Comparison of ENCODE assay signal across 8 cellular contexts in the genomic region with DNA sequence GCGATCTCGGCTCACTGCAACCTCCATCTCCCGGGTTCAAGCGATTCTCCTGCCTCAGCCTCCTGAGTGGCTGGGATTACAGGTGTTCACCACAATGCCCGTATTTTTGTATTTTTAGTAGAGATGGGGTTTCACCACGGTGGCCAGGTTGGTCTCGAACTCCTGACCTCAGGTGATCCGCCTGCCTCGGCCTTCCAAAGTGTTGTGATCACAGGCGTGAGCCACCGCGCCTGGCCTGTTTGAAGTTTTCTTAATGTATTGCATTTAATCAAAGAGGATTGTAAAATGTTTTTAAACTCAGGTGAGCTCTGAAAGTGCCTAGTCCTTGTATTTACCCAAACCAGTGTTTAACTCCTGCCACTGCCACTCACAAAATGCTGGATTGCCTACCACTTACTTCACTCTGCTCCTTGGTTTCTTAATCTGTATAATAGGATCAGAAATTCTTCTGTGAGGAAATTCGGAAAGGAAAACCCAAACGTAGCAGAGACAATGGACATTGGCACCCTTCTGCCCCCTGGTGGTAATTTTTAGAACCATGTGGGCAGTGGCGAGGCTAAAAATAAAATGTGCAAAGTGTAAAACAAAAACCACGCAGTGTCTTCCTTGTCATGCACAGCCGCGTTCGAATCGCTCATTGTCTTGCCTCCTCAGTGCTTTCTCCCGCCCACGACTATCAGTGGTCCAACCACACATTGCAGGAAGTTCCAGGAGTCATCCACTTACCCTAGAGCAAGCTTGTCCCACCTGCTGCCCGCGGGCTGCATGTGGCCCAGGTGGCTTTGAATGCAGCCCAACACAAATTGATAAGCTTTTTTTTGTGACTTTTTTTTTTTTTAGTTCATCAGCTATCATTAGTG. TPM values are rescaled to one million over a fixed set of nuclear protein-coding genes. Genes with fewer than 3 reads are reported as not detected.
DNase-seq lines count a peak whose midpoint lies in the region; ATAC-seq, FAIRE-seq and TF ChIP-seq lines count a peak whose summit lies in the region.

No MANE protein-coding gene starts in this region.

- H3K4me2 ChIP-seq in Loucy (ENCODE audit: low read depth, low read length, poor library complexity, severe bottlenecking) = peak overlapping the region; percentile 64

- H3K79me2 ChIP-seq in Loucy (ENCODE audit: insufficient read depth, low read length) = no peaks in the 10 kb centered on the region

- H3K4me1 ChIP-seq in Loucy (ENCODE audit: insufficient read depth, low read length, poor library complexity, severe bottlenecking) (peaks cover 13% of the 10 kb centered on the region), SJSA1 (replicated peaks) (0 out of 2 replicates have a peak, but pooled peaks cover 3% of the 10 kb centered on the region), heart right ventricle (peaks cover 0 to 48% (median 10%) of the 10 kb centered on the region in 9 donors)

- no peaks in the 10 kb centered on the region for H4K20me1 ChIP-seq in Loucy (ENCODE audit: insufficient read depth, low read length, poor library complexity, severe bottlenecking)

- no peaks in the 10 kb centered on the region for H3K9me2 ChIP-seq in Loucy (replicated peaks; ENCODE audit: low read depth, low read length)

- H3K27ac ChIP-seq in SJSA1 = no peak overlapping the region
- peak overlapping the region in 4 of 10 donors; percentile 24 to 73 (median 34) for H3K27ac ChIP-seq in heart right ventricle

- H3K36me3 ChIP-seq in Loucy (ENCODE audit: insufficient read depth, low read length) = no peaks in the 10 kb centered on the region
- no peaks in the 10 kb centered on the region for H3K36me3 ChIP-seq in SJSA1
- H3K36me3 ChIP-seq in heart right ventricle = no peaks in the 10 kb centered on the region

- WGBS in heart right ventricle, 2 donors = 41 to 42% methylated on average over 24 of the region's 24 CpGs

- no peak for TF ChIP-seq POLR2A in H54 (IDR thresholded peaks at IDR 0.05; ENCODE audit: low read depth, low read length)

- H3K4me3 ChIP-seq in Loucy (ENCODE audit: low read length, poor library complexity, severe bottlenecking) = peak overlapping the region; percentile 56
- no peak overlapping the region for H3K4me3 ChIP-seq in SJSA1
- H3K4me3 ChIP-seq in heart right ventricle = peak overlapping the region in 2 of 10 donors; percentile 3 to 17

- H3K27me3 ChIP-seq in Loucy (ENCODE audit: insufficient read depth, low read length, poor library complexity, severe bottlenecking) = no peaks in the 10 kb centered on the region
- no peaks in the 10 kb centered on the region; the same call in 1 of the 2 replicates for H3K27me3 ChIP-seq in SJSA1 (replicated peaks)
- H3K27me3 ChIP-seq in heart right ventricle = peaks cover 0 to 2% (median 0%) of the 10 kb centered on the region in 7 donors

- no peaks in the 10 kb centered on the region for H3F3A ChIP-seq in Loucy (ENCODE audit: low read depth)

- peak overlapping the region; percentile 25; the same call in 1 of the 2 replicates for H2AFZ ChIP-seq in Loucy (ENCODE audit: low read length)

- H3K9ac ChIP-seq in Loucy (ENCODE audit: low read depth, low read length, poor library complexity, severe bottlenecking) = peak overlapping the region; percentile 57

- FAIRE-seq in G401.6 (lab: Jason Lieb, UNC) (peak; percentile 78), H54 (lab: Jason Lieb, UNC) (peak; percentile 85)

- H3K9me3 ChIP-seq in Loucy (ENCODE audit: insufficient read depth, low read depth, low read length) = no peaks in the 10 kb centered on the region
- H3K9me3 ChIP-seq in SJSA1 (replicated peaks) = no peaks in the 10 kb centered on the region
- H3K9me3 ChIP-seq in heart right ventricle = no peaks in the 10 kb centered on the region

- TF ChIP-seq CTCF in Loucy (conservative IDR thresholded peaks at IDR 0.05; ENCODE audit: low read length) = peak; percentile 95
- TF ChIP-seq CTCF in heart right ventricle (IDR thresholded peaks at IDR 0.05) = peak; percentile 81 to 91 (median 89)

- peak in 7 of 8 donors; percentile 71 to 90 (median 82) for ATAC-seq in heart right ventricle
- ATAC-seq in HG02970 (IDR thresholded peaks at IDR 0.05; ENCODE audit: low FRiP score, unreplicated experiment) = no peak

- DNase-seq in H54 (ENCODE audit: insufficient read length, low spot score) (peak; percentile 58), SJSA1 (ENCODE audit: low read depth in 1 of 2, low spot score in 2 of 2) (peak; percentile 41 to 46), heart right ventricle (peak; percentile 19 to 74), retina (peak; percentile 79)
- peak; percentile 58 for DNase-seq in activated naive CD4-positive, alpha-beta T cell treated with anti-CD3 and anti-CD28 coated beads, Interleukin-2, amount 50 U/mL, for 16 hours

- intact Hi-C loops in heart right ventricle (cut with DNase I) = loop anchor here (1.0 to 10.0 kb wide), 6 partner anchors 75 to 157 kb away; no protein-coding TSS in a partner anchor

RNA-seq across cellular contexts. Expression of a gene that starts 27.3 kb away (rescaled TPM):
- 2.0 and 2.5 TPM in 2 replicates for total RNA-seq in SJSA1 (2014; rRNA removed; shearing (Covaris generic))
- 1 to 10 TPM in 3 of 10 donors, under 1 TPM in 7; 0.55 to 2.3 (median 0.84) TPM for total RNA-seq in heart right ventricle
- polyA plus RNA-seq in heart right ventricle = 1 to 10 TPM in 1 of 2 donors, under 1 TPM in 1; 0.68 to 1.0 TPM

RNA-seq across cellular contexts. Expression of a gene that starts 27.4 kb away (rescaled TPM):
- total RNA-seq in SJSA1 (2014; rRNA removed; shearing (Covaris generic)) = 32.7 and 63.1 TPM in 2 replicates
- 10 to 100 TPM; 13.9 to 21.9 (median 16.6) TPM for total RNA-seq in heart right ventricle
- 1 to 10 TPM; 8.3 to 9.8 TPM for polyA plus RNA-seq in heart right ventricle

RNA-seq across cellular contexts. Expression of a gene that starts 45.3 kb away (rescaled TPM):
- 0.11 TPM in 1 of 2 replicates, not detected in the other for total RNA-seq in SJSA1 (2014; rRNA removed; shearing (Covaris generic))
- total RNA-seq in heart right ventricle = 10 to 100 TPM in 1 of 10 donors, 1 to 10 TPM in 9; 1.1 to 11.7 (median 3.0) TPM
- 1 to 10 TPM; 2.5 to 2.7 TPM for polyA plus RNA-seq in heart right ventricle

RNA-seq across cellular contexts. Expression of a gene that starts 54.9 kb away (rescaled TPM):
- total RNA-seq in SJSA1 (2014; rRNA removed; shearing (Covaris generic)) = 19.5 and 22.4 TPM in 2 replicates
- 10 to 100 TPM; 44.0 to 62.2 (median 54.7) TPM for total RNA-seq in heart right ventricle
- 10 to 100 TPM; 14.5 to 23.0 TPM for polyA plus RNA-seq in heart right ventricle
